In the genomic region with DNA sequence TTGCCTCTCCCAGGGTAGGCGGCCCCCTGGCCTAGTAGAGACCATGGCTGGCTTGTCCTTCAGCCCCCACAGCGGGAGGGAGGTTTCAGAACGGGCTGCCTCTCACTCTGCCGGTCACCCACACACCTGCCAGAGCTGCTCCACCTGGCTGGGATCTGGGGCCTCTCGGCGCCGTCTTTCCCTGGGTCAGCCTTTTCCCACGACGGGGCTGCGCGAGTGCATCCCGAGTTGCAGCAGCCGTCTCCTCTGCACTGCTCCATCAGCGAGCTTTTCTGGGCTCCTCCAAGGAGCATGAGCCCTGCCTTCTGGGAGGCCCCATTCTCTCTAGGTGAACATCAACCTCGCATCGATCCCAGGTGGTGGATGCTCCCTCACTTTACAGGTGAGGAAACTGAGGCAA, we compare ENCODE assay signal across 31 cellular contexts. TPM values are rescaled to one million over a fixed set of nuclear protein-coding genes. Genes with fewer than 3 reads are reported as not detected.
"Had no signal": no experiment of that assay in that cellular context is flagged by ENCODE, and none has a peak within 500 bp of the region (broad histone marks: within the 10 kb centered on the region; RNA-seq: fewer than 3 reads in every experiment).

No MANE protein-coding gene starts in this region.

- H3K4me1 ChIP-seq: breast epithelium, esophagus muscularis mucosa, foreskin keratinocyte, heart right ventricle, left lung, pancreas, psoas muscle, tibial nerve had no signal

- DNase-seq: activated CD4-positive, alpha-beta memory T cell treated with anti-CD3 and anti-CD28 coated beads for 36 hours; activated CD4-positive, alpha-beta T cell treated with anti-CD3 and anti-CD28 coated beads, Interleukin-2, amount 10 ng/mL, durations not matched to agents 24 days and 14 days; activated CD4-positive, CD25-positive, alpha-beta regulatory T cell treated with anti-CD3 and anti-CD28 coated beads, Interleukin-2, amount 50 U/mL, for 72 hours; activated gamma-delta T cell treated with Interleukin-2 at 50 U/mL for 16 hours; activated naive CD4-positive, alpha-beta T cell treated with anti-CD3 and anti-CD28 coated beads, Interleukin-2, amount 50 U/mL, for 16 hours; activated T-cell treated with anti-CD3 and anti-CD28 coated beads, Interleukin-2, amount 50 U/mL, for 4 hours; amygdala; central memory CD4-positive, alpha-beta T cell; foreskin keratinocyte; left lung; mucosa of descending colon; stimulated activated CD4-positive, alpha-beta T cell treated with anti-CD3 and anti-CD28 coated beads, Interleukin-15, amount 100 ng/mL, for 24 hours; stimulated activated CD4-positive, alpha-beta T cell treated with anti-CD3 and anti-CD28 coated beads, Interleukin-2, amount 100 ng/mL, for 24 hours; stimulated activated naive CD4-positive, alpha-beta T cell treated with Interleukin-2 at 50 U/mL for 16 hours; SW 1271; T1000; WERI-Rb-1 had no signal

- H3K36me3 ChIP-seq: breast epithelium, esophagus muscularis mucosa, heart right ventricle, left lung, pancreas, tibial nerve, WERI-Rb-1 had no signal

- H3K27ac ChIP-seq: breast epithelium, esophagus muscularis mucosa, foreskin keratinocyte, heart right ventricle, left lung, pancreas, psoas muscle, tibial nerve, WERI-Rb-1 had no signal

- H3K27me3 Mint-ChIP-seq: activated CD4-positive, alpha-beta T cell treated with anti-CD3 and anti-CD28 coated beads, Interleukin-2, amount 10 ng/mL, durations not matched to agents 24 days and 14 days; natural killer cell treated with Interleukin-12 subunit alpha and Interleukin-12 subunit beta and Interleukin-15 and Interleukin-18, amount 100 ng/mL, for 72 hours had no signal

- H3K27ac Mint-ChIP-seq: activated CD4-positive, alpha-beta memory T cell treated with anti-CD3 and anti-CD28 coated beads for 36 hours; activated CD4-positive, alpha-beta T cell treated with anti-CD3 and anti-CD28 coated beads, Interleukin-2, amount 10 ng/mL, durations not matched to agents 24 days and 14 days; activated T-helper 17 cell treated with anti-CD3 and anti-CD28 coated beads, Interleukin-2, amount 50 U/mL, for 72 hours; dendritic cell treated with granulocyte-macrophage colony-stimulating factor and Interleukin-4, amounts not matched to agents 40 ng/mL and 50 ng/mL, for 4 days; natural killer cell treated with Interleukin-12 subunit alpha and Interleukin-12 subunit beta and Interleukin-15 and Interleukin-18, amount 100 ng/mL, for 72 hours; T-helper 1 cell treated with Interleukin-12 subunit alpha and Interleukin-12 subunit beta and Interleukin-4 antibody, amounts not matched to agents 30 μg/mL and 1 μg/mL, for 36 hours had no signal

- H3K4me2 ChIP-seq: smooth muscle cell had no signal

- H3K4me3 Mint-ChIP-seq: activated CD4-positive, alpha-beta memory T cell treated with anti-CD3 and anti-CD28 coated beads for 36 hours; activated CD4-positive, alpha-beta T cell treated with anti-CD3 and anti-CD28 coated beads, Interleukin-2, amount 10 ng/mL, durations not matched to agents 24 days and 14 days; activated T-cell treated with anti-CD3 and anti-CD28 coated beads, Interleukin-2, amount 50 U/mL, for 4 hours; activated T-helper 17 cell treated with anti-CD3 and anti-CD28 coated beads, Interleukin-2, amount 50 U/mL, for 72 hours; dendritic cell treated with granulocyte-macrophage colony-stimulating factor and Interleukin-4, amounts not matched to agents 40 ng/mL and 50 ng/mL, for 4 days; natural killer cell treated with Interleukin-12 subunit alpha and Interleukin-12 subunit beta and Interleukin-15 and Interleukin-18, amount 100 ng/mL, for 72 hours; T-helper 1 cell treated with Interleukin-12 subunit alpha and Interleukin-12 subunit beta and Interleukin-4 antibody, amounts not matched to agents 30 μg/mL and 1 μg/mL, for 36 hours had no signal

- H3K9me3 Mint-ChIP-seq: activated CD4-positive, alpha-beta memory T cell treated with anti-CD3 and anti-CD28 coated beads for 36 hours; activated CD4-positive, alpha-beta T cell treated with anti-CD3 and anti-CD28 coated beads, Interleukin-2, amount 10 ng/mL, durations not matched to agents 24 days and 14 days; activated T-cell treated with anti-CD3 and anti-CD28 coated beads, Interleukin-2, amount 50 U/mL, for 4 hours; activated T-helper 17 cell treated with anti-CD3 and anti-CD28 coated beads, Interleukin-2, amount 50 U/mL, for 72 hours; dendritic cell treated with granulocyte-macrophage colony-stimulating factor and Interleukin-4, amounts not matched to agents 40 ng/mL and 50 ng/mL, for 4 days; natural killer cell treated with Interleukin-12 subunit alpha and Interleukin-12 subunit beta and Interleukin-15 and Interleukin-18, amount 100 ng/mL, for 72 hours; T-helper 1 cell treated with Interleukin-12 subunit alpha and Interleukin-12 subunit beta and Interleukin-4 antibody, amounts not matched to agents 30 μg/mL and 1 μg/mL, for 36 hours had no signal

- H3K27me3 ChIP-seq: pancreas had no signal

- H3K9me3 ChIP-seq: breast epithelium, esophagus muscularis mucosa, heart right ventricle, left lung, mucosa of descending colon, pancreas, psoas muscle, tibial nerve had no signal

- H3K36me3 Mint-ChIP-seq: activated CD4-positive, alpha-beta memory T cell treated with anti-CD3 and anti-CD28 coated beads for 36 hours; natural killer cell treated with Interleukin-12 subunit alpha and Interleukin-12 subunit beta and Interleukin-15 and Interleukin-18, amount 100 ng/mL, for 72 hours had no signal

- ATAC-seq: activated T-cell treated with anti-CD3 and anti-CD28 coated beads, Interleukin-2, amount 50 U/mL, for 4 hours; activated T-helper 17 cell treated with anti-CD3 and anti-CD28 coated beads, Interleukin-2, amount 50 U/mL, for 72 hours; foreskin keratinocyte; left lung; mucosa of descending colon; natural killer cell treated with Interleukin-12 subunit alpha and Interleukin-12 subunit beta and Interleukin-15 and Interleukin-18, amount 100 ng/mL, for 72 hours; pancreas; psoas muscle had no signal

- FAIRE-seq: pancreas had no signal

- H3K4me3 ChIP-seq: breast epithelium, esophagus muscularis mucosa, heart right ventricle, left lung, lung, mucosa of descending colon, pancreas, psoas muscle, smooth muscle cell, tibial nerve had no signal

RNA-seq across cellular contexts. Expression of gene SPDEF, which starts 15.9 kb away (rescaled TPM):
- total RNA-seq: activated CD4-positive, alpha-beta T cell treated with anti-CD3 and anti-CD28 coated beads, Interleukin-2, amount 10 ng/mL, durations not matched to agents 24 days and 14 days; esophagus muscularis mucosa; foreskin keratinocyte; myocyte; natural killer cell treated with Interleukin-12 subunit alpha and Interleukin-12 subunit beta and Interleukin-15 and Interleukin-18, amount 100 ng/mL, for 72 hours; smooth muscle cell; temporal lobe; tibial nerve had no signal
